7 cellular contexts compared by ENCODE assay signal in genomic region chr18:21191596-21192307, GRCh38. TPM values are rescaled to one million over a fixed set of nuclear protein-coding genes. Genes with fewer than 3 reads are reported as not detected.
DNase-seq lines count a peak whose midpoint lies in the region; TF ChIP-seq lines count a peak whose summit lies in the region.

No MANE protein-coding gene starts in this region.

- H3K4me3 Mint-ChIP-seq in endothelial cell (ENCODE audit: unreplicated experiment): no peak overlapping the region
- no peak overlapping the region for H3K4me3 Mint-ChIP-seq in CD8-positive, alpha-beta memory T cell

- no peak overlapping the region for H3K27ac ChIP-seq in Peyer's patch
- no peak overlapping the region for H3K27ac ChIP-seq in CD8-positive, alpha-beta memory T cell (ENCODE audit: low read depth, low read length)

- TF ChIP-seq POLR2A in Peyer's patch (IDR thresholded peaks at IDR 0.05): no peak

- peaks cover 2% of the 10 kb centered on the region for H3K27me3 Mint-ChIP-seq in endothelial cell (ENCODE audit: unreplicated experiment)
- peaks cover 7 to 35% of the 10 kb centered on the region in 2 donors for H3K27me3 Mint-ChIP-seq in CD8-positive, alpha-beta memory T cell

- H3K9me3 Mint-ChIP-seq in endothelial cell (ENCODE audit: unreplicated experiment): no peaks in the 10 kb centered on the region
- no peaks in the 10 kb centered on the region for H3K9me3 Mint-ChIP-seq in CD8-positive, alpha-beta memory T cell

- H3K36me3 Mint-ChIP-seq in endothelial cell (ENCODE audit: low read depth, unreplicated experiment): no peaks in the 10 kb centered on the region
- H3K36me3 Mint-ChIP-seq in CD8-positive, alpha-beta memory T cell: no peaks in the 10 kb centered on the region

- peak in 4 of 6 experiments; percentile 28 to 50 (median 41) for TF ChIP-seq CTCF in Peyer's patch (IDR thresholded peaks at IDR 0.05)
- TF ChIP-seq CTCF in endothelial cell (IDR thresholded peaks at IDR 0.05; ENCODE audit: unreplicated experiment): no peak

- POLR2A ChIA-PET in CD8-positive, alpha-beta memory T cell (lab: Charles Lee): no interaction called here

- H3K36me3 ChIP-seq in Peyer's patch: no peaks in the 10 kb centered on the region
- no peaks in the 10 kb centered on the region for H3K36me3 ChIP-seq in CD8-positive, alpha-beta memory T cell (ENCODE audit: insufficient read depth, low read length)

- H3K4me1 ChIP-seq in Peyer's patch: no peaks in the 10 kb centered on the region
- no peaks in the 10 kb centered on the region for H3K4me1 ChIP-seq in CD8-positive, alpha-beta memory T cell (ENCODE audit: insufficient read depth, low read length)

- H3K9me3 ChIP-seq in Peyer's patch: no peaks in the 10 kb centered on the region
- H3K9me3 ChIP-seq in CD8-positive, alpha-beta memory T cell (ENCODE audit: low read length): no peaks in the 10 kb centered on the region

- CTCF ChIA-PET in CD8-positive, alpha-beta memory T cell (lab: Charles Lee): interaction anchor here (0.9 to 1.4 kb wide), 2 partner anchors 10 to 11 kb away, joined by 3 to 4 read pairs; no protein-coding TSS in a partner anchor

- H3K4me3 ChIP-seq in Peyer's patch: no peak overlapping the region
- H3K4me3 ChIP-seq in CD8-positive, alpha-beta memory T cell (ENCODE audit: low read length): no peak overlapping the region

- H3K27ac Mint-ChIP-seq in endothelial cell (ENCODE audit: unreplicated experiment): no peak overlapping the region
- H3K27ac Mint-ChIP-seq in CD8-positive, alpha-beta memory T cell: no peak overlapping the region

- no peaks in the 10 kb centered on the region for H3K27me3 ChIP-seq in Peyer's patch
- no peaks in the 10 kb centered on the region for H3K27me3 ChIP-seq in CD8-positive, alpha-beta memory T cell (ENCODE audit: insufficient read depth, low read length, poor library complexity, severe bottlenecking)

- H3K4me1 Mint-ChIP-seq in endothelial cell (ENCODE audit: unreplicated experiment): no peaks in the 10 kb centered on the region
- no peaks in the 10 kb centered on the region for H3K4me1 Mint-ChIP-seq in CD8-positive, alpha-beta memory T cell

- DNase-seq in ELR (ENCODE audit: low read depth) (peak; percentile 72), HuH-7 (ENCODE audit: low spot score) (peak; percentile 80), Peyer's patch (peak in 2 of 3 donors; percentile 52 to 69), endothelial cell (ENCODE audit: low spot score) (peak; percentile 69), midbrain (lab: John Stamatoyannopoulos, UW) (peak; percentile 74), activated gamma-delta T cell (lab: John Stamatoyannopoulos, UW) (no peak)
- no peak for DNase-seq in CD8-positive, alpha-beta memory T cell

RNA-seq across cellular contexts. Expression of gene GREB1L, which starts 50.3 kb away (rescaled TPM):
- total RNA-seq in Peyer's patch: 1 to 10 TPM in 3 of 4 donors, under 1 TPM in 1; 0.53 to 3.3 (median 2.8) TPM
- total RNA-seq in endothelial cell (ENCODE audit: unreplicated experiment): 105 TPM
- total RNA-seq in CD8-positive, alpha-beta memory T cell: not detected
- polyA plus RNA-seq in CD8-positive, alpha-beta memory T cell: 0.13 TPM

Comparison
In these comparisons a context has a peak if more than half of its experiments do, and no peak if none do; other contexts are left out.
1. DNase-seq: peak in ELR (single experiment), HuH-7 (single experiment), Peyer's patch (2 of 3), endothelial cell (single experiment) and midbrain (single experiment); none in activated gamma-delta T cell (single experiment) and CD8-positive, alpha-beta memory T cell (0 of 5).
2. RNA of gene GREB1L, which starts 50.3 kb away (total RNA-seq): 105 TPM in endothelial cell (single experiment); 0.53 to 3.3 TPM in Peyer's patch and not detected in CD8-positive, alpha-beta memory T cell; every median in the first group is over 10 times any median in the second.